Comparison of ENCODE assay signal across 15 cellular contexts in genomic region chr1:24764848-24765247, GRCh38. TPM values are rescaled to one million over a fixed set of nuclear protein-coding genes. Genes with fewer than 3 reads are reported as not detected.
A peak's percentile ranks its signal among the peaks of the same experiment; 100 is the strongest.
DNase-seq lines count a peak whose midpoint lies in the region; ATAC-seq and TF ChIP-seq lines count a peak whose summit lies in the region.
"Had no signal": no experiment of that assay in that cellular context is flagged by ENCODE, and none has a peak within 500 bp of the region (broad histone marks: within the 10 kb centered on the region; RNA-seq: fewer than 3 reads in every experiment).

No MANE protein-coding gene starts in this region.

- H3K9ac ChIP-seq in muscle layer of colon (ENCODE audit: low read length): no peak overlapping the region

- no peaks in the 10 kb centered on the region for H3K36me3 ChIP-seq in heart left ventricle
- H3K36me3 ChIP-seq in muscle layer of colon (ENCODE audit: insufficient read depth, low read length): no peaks in the 10 kb centered on the region
- no peaks in the 10 kb centered on the region for H3K36me3 ChIP-seq in upper lobe of left lung
- H3K36me3 ChIP-seq: adrenal gland, pancreas had no signal

- H3K4me3 ChIP-seq in heart left ventricle: no peak overlapping the region
- H3K4me3 ChIP-seq in muscle layer of colon (ENCODE audit: low read depth in 1 of 2, low read length in 2 of 2): no peak overlapping the region
- H3K4me3 ChIP-seq in upper lobe of left lung: no peak overlapping the region
- H3K4me3 ChIP-seq: adrenal gland, pancreas had no signal

- H3K27me3 Mint-ChIP-seq in WTC11 (ENCODE audit: low read depth): no peaks in the 10 kb centered on the region
- H3K27me3 Mint-ChIP-seq: central memory CD8-positive, alpha-beta T cell had no signal

- H3K27ac ChIP-seq in heart left ventricle (peak overlapping the region in 9 of 12 donors; percentile 7 to 70 (median 37)), muscle layer of colon (ENCODE audit: low read depth, low read length) (peak overlapping the region; percentile 67), upper lobe of left lung (peak overlapping the region in 3 of 4 donors; percentile 17 to 48 (median 30))
- H3K27ac ChIP-seq: pancreas had no signal

- H3K4me3 Mint-ChIP-seq in WTC11: no peak overlapping the region
- H3K4me3 Mint-ChIP-seq: central memory CD8-positive, alpha-beta T cell had no signal

- H3K36me3 Mint-ChIP-seq in WTC11: 0 out of 2 replicates have a peak, but pooled peaks cover 4% of the 10 kb centered on the region

- H3K27me3 ChIP-seq in heart left ventricle (no peaks in the 10 kb centered on the region), muscle layer of colon (ENCODE audit: control insufficient read depth in 1 of 2, insufficient read depth in 2 of 2, low read length in 2 of 2) (no peaks in the 10 kb centered on the region), upper lobe of left lung (no peaks in the 10 kb centered on the region)
- H3K27me3 ChIP-seq: adrenal gland, pancreas had no signal

- TF ChIP-seq CTCF in heart left ventricle (IDR thresholded peaks at IDR 0.05): no peak
- TF ChIP-seq CTCF in WTC11 (IDR thresholded peaks at IDR 0.05): no peak
- no peak for TF ChIP-seq CTCF in upper lobe of left lung (IDR thresholded peaks at IDR 0.05)

- H3K4me1 Mint-ChIP-seq in WTC11: peaks cover 21% of the 10 kb centered on the region
- H3K4me1 Mint-ChIP-seq: central memory CD8-positive, alpha-beta T cell had no signal

- no peaks in the 10 kb centered on the region for H3K9me3 Mint-ChIP-seq in WTC11
- H3K9me3 Mint-ChIP-seq: CD14-positive monocyte; central memory CD8-positive, alpha-beta T cell had no signal

- TF ChIP-seq EP300 in upper lobe of left lung (IDR thresholded peaks at IDR 0.05): no peak

- ATAC-seq in heart left ventricle (peak in 1 of 4 donors; percentile 23), Right ventricle myocardium inferior (no peak), WTC11 (no peak), upper lobe of left lung (ENCODE audit: low FRiP score in 2 of 2) (no peak), GM18517 (IDR thresholded peaks at IDR 0.05; ENCODE audit: unreplicated experiment) (no peak)
- ATAC-seq: activated CD4-positive, CD25-positive, alpha-beta regulatory T cell treated with anti-CD3 and anti-CD28 coated beads, Interleukin-2, amount 50 U/mL, for 24 hours had no signal

- peak overlapping the region; percentile 36; the same call in 1 of the 2 replicates for H3K27ac Mint-ChIP-seq in WTC11

- POLR2A ChIA-PET in WTC11 (lab: Charles Lee): interaction anchor here (0.7 kb wide), 1 partner anchor 20 kb away, joined by 3 read pairs; the partner anchor contains the start of gene CLIC4

- no peak for TF ChIP-seq POLR2A in heart left ventricle (IDR thresholded peaks at IDR 0.05)
- no peak for TF ChIP-seq POLR2A in upper lobe of left lung (IDR thresholded peaks at IDR 0.05)

- intact Hi-C loops in heart left ventricle (cut with DNase I): loop anchor here in 2 of 10 donors (5.0 kb wide), 2 partner anchors 52 to 72 kb away; no protein-coding TSS in a partner anchor
- intact Hi-C loops in Right ventricle myocardium inferior (cut with DNase I): no loop called here

- whole genome bisulfite sequencing in heart left ventricle, 4 donors: 47 to 59% (median 53%) methylated on average over 1 of the region's 1 CpG
- 79 to 83% methylated on average over 1 of the region's 1 CpG for WGBS in upper lobe of left lung, 2 donors

- H3K4me1 ChIP-seq in heart left ventricle (peaks cover 8 to 87% (median 53%) of the 10 kb centered on the region in 12 donors), muscle layer of colon (ENCODE audit: insufficient read depth, low read length) (peaks cover 31% of the 10 kb centered on the region), upper lobe of left lung (peaks cover 33 to 52% (median 44%) of the 10 kb centered on the region in 4 donors)

- CTCF ChIA-PET in WTC11 (lab: Charles Lee): interaction anchor here (0.6 to 2.4 kb wide), 5 partner anchors 17 to 76 kb away, joined by 3 to 12 read pairs (median 3); no protein-coding TSS in a partner anchor

- H3K9me3 ChIP-seq in heart left ventricle (no peaks in the 10 kb centered on the region), muscle layer of colon (ENCODE audit: low read length) (no peaks in the 10 kb centered on the region), upper lobe of left lung (no peaks in the 10 kb centered on the region)
- H3K9me3 ChIP-seq: adrenal gland, pancreas had no signal

- DNase-seq in heart left ventricle (no peak), Right ventricle myocardium inferior (ENCODE audit: missing footprints) (no peak), WTC11 (ENCODE audit: low spot score) (no peak), upper lobe of left lung (no peak), iPS-NIHi11 (ENCODE audit: low spot score) (no peak), ACHN (no peak)
- DNase-seq: pancreas, small intestine, T-helper 2 cell had no signal

- in situ Hi-C loops in ACHN (cut with HindIII; ENCODE audit: low pct_ligation_motif_present, low pct_unique_long_range_greater_than_20kb, low sequenced_read_pairs): no loop called here

TF ChIP-seq in WTC11, 78 proteins besides CTCF, POLR2A, EP300 and RAD21 (continues in another document):
- no peak for TF ChIP-seq HMGA2 (CRISPR knock-in tag; IDR thresholded peaks at IDR 0.05)
- TF ChIP-seq NR2C2 (CRISPR knock-in tag; IDR thresholded peaks at IDR 0.05): no peak
- TF ChIP-seq ZNF281 (CRISPR knock-in tag; IDR thresholded peaks at IDR 0.05): no peak
- no peak for TF ChIP-seq STAT6 (CRISPR knock-in tag; conservative IDR thresholded peaks at IDR 0.05; ENCODE audit: low read depth)
- TF ChIP-seq ZNF423 (CRISPR knock-in tag; IDR thresholded peaks at IDR 0.05): no peak
- TF ChIP-seq TEAD4 (CRISPR knock-in tag; IDR thresholded peaks at IDR 0.05): no peak

RNA-seq across cellular contexts. Expression of gene CLIC4, which starts 19.6 kb away (rescaled TPM):
- total RNA-seq in heart left ventricle: 100 to 1,000 TPM; 280 to 917 (median 387) TPM
- 100 to 1,000 TPM; 111 to 726 TPM for polyA plus RNA-seq in heart left ventricle
- 406 TPM for total RNA-seq in Right ventricle myocardium inferior
- 248 to 262 TPM (median 260 TPM) in 3 replicates for total RNA-seq in WTC11 (2021)
- total RNA-seq in upper lobe of left lung: 100 to 1,000 TPM in 4 of 6 donors, 10 to 100 TPM in 2; 44.0 to 234 (median 147) TPM
